In the genomic region with DNA sequence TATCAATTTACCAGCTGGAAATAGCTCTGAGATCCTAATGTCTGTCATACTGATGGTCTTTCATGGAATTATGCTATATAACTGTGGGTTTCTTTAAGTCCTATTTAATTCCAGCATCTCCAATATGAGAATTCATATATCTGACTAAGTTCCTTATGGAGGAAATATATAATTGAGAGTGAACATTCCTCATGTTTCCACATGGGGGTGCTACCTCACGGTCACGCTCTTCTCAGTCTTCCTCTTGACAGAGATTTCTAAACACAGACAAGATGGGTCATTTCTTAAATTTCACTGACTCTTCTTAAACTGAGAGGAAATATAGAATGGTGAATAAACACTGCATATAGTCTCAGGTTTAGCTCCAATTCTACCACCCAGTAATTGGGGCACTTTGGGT, we compare ENCODE assay signal across 9 cellular contexts.
A peak's percentile ranks its signal among the peaks of the same experiment; 100 is the strongest.
DNase-seq lines count a peak whose midpoint lies in the region; ATAC-seq, FAIRE-seq and TF ChIP-seq lines count a peak whose summit lies in the region.
"Had no signal": no experiment of that assay in that cellular context is flagged by ENCODE, and none has a peak within 500 bp of the region (broad histone marks: within the 10 kb centered on the region; RNA-seq: fewer than 3 reads in every experiment).

No MANE protein-coding gene starts in this region.

- H3K4me2 ChIP-seq in SU-DHL-6 (ENCODE audit: low read depth, low read length, poor library complexity, severe bottlenecking) (no peak overlapping the region), HepG2 (ENCODE audit: low read depth, low read length) (no peak overlapping the region)

- H2AFZ ChIP-seq in SU-DHL-6 (ENCODE audit: low read depth, low read length, severe bottlenecking) (no peak overlapping the region), HepG2 (ENCODE audit: low read length) (no peak overlapping the region)

- CTCF ChIA-PET in HepG2 (lab: Yijun Ruan, JAX; ENCODE audit: low intra/inter-chr PET ratio, low total read pairs), result interaction anchor here (1.0 kb wide), 1 partner anchor 78 kb away, joined by 4 read pairs; no protein-coding TSS in a partner anchor

- TF ChIP-seq CTCF in SU-DHL-6 (IDR thresholded peaks at IDR 0.05; ENCODE audit: insufficient read depth, low read length, poor library complexity, severe bottlenecking), result peak; percentile 27
- TF ChIP-seq CTCF in HepG2 (CRISPR knock-in tag; IDR thresholded peaks at IDR 0.05), result peak; percentile 43
- no peak for TF ChIP-seq CTCF in transverse colon (IDR thresholded peaks at IDR 0.05)

- H3K27ac ChIP-seq in SU-DHL-6 (ENCODE audit: low read depth, low read length), result no peak overlapping the region
- H3K27ac ChIP-seq in HepG2 (ENCODE audit: extremely low read length, insufficient read depth, low read length), result no peak overlapping the region
- no peak overlapping the region for H3K27ac ChIP-seq in transverse colon

- DNase-seq in ELR (ENCODE audit: low read depth) (peak; percentile 52), HAP-1 (ENCODE audit: low spot score in 2 of 2) (peak; percentile 13 to 30), HepG2 (ENCODE audit: low spot score) (no peak), G401 (ENCODE audit: low spot score) (no peak), transverse colon (no peak), NCI-H1436 treated with DMSO at 0.1 percent for 48 hours (lab: John Stamatoyannopoulos, UW) (no peak)
- DNase-seq in activated effector memory CD4-positive, alpha-beta T cell treated with Interleukin-2 at 50 U/mL for 16 hours, result no peak
- DNase-seq: NCI-H2081 had no signal

- TF ChIP-seq POLR2A in HepG2 (IDR thresholded peaks at IDR 0.05; ENCODE audit: insufficient read depth in 1 of 2, low read depth in 2 of 2, low read length in 2 of 2) (no peak), transverse colon (IDR thresholded peaks at IDR 0.05) (no peak)

- intact Hi-C loops in HepG2 (cut with micrococcal nuclease; ENCODE audit: unreplicated experiment) (loop anchor here (2.0 kb wide), 1 partner anchor 78 kb away; no protein-coding TSS in a partner anchor), transverse colon (cut with DNase I; ENCODE audit: low total_unique reads) (loop anchor here (5.0 kb wide), 1 partner anchor 147 kb away; no protein-coding TSS in a partner anchor)

- BruUV-seq in HepG2 (replicated peaks; lab: Mats Ljungman, UMichigan), result no TSS peak

- H3K4me1 ChIP-seq in HAP-1, result no peaks in the 10 kb centered on the region
- H3K4me1 ChIP-seq in HepG2 (ENCODE audit: insufficient read depth, low read length), result no peaks in the 10 kb centered on the region
- no peaks in the 10 kb centered on the region for H3K4me1 ChIP-seq in transverse colon

- H3K9me3 ChIP-seq in HAP-1, result no peaks in the 10 kb centered on the region
- H3K9me3 ChIP-seq in SU-DHL-6 (ENCODE audit: insufficient read depth, low read length), result no peaks in the 10 kb centered on the region
- H3K9me3 ChIP-seq in HepG2 (ENCODE audit: low read length), result no peaks in the 10 kb centered on the region
- no peaks in the 10 kb centered on the region for H3K9me3 ChIP-seq in transverse colon

- FAIRE-seq in HepG2 (lab: Jason Lieb, UNC), result no peak

- H3K27me3 ChIP-seq in HAP-1 (ENCODE audit: low read depth) (no peaks in the 10 kb centered on the region), SU-DHL-6 (ENCODE audit: low read length) (no peaks in the 10 kb centered on the region), HepG2 (ENCODE audit: control insufficient read depth in 1 of 2, insufficient read depth in 2 of 2, low read length in 2 of 2) (no peaks in the 10 kb centered on the region), transverse colon (no peaks in the 10 kb centered on the region)

- H3K4me3 ChIP-seq in HAP-1, result no peak overlapping the region
- no peak overlapping the region for H3K4me3 ChIP-seq in SU-DHL-6 (ENCODE audit: insufficient read depth, low read length, poor library complexity, severe bottlenecking)
- no peak overlapping the region for H3K4me3 ChIP-seq in HepG2 (replicated peaks in 1 of 3; ENCODE audit: insufficient read depth in 1 of 3, low read depth in 2 of 3, low read length in 3 of 3)
- no peak overlapping the region for H3K4me3 ChIP-seq in transverse colon

- no peaks in the 10 kb centered on the region for H4K20me1 ChIP-seq in SU-DHL-6 (ENCODE audit: low read depth, low read length)
- no peaks in the 10 kb centered on the region for H4K20me1 ChIP-seq in HepG2 (ENCODE audit: insufficient read depth, low read length)

- peak; percentile 50; the same call in 1 of the 3 replicates for ATAC-seq in HepG2

- H3K79me2 ChIP-seq in SU-DHL-6 (ENCODE audit: insufficient read depth, low read length) (no peaks in the 10 kb centered on the region), HepG2 (ENCODE audit: insufficient read depth, low read length) (no peaks in the 10 kb centered on the region)

- H3K36me3 ChIP-seq in HAP-1 (replicated peaks) (no peaks in the 10 kb centered on the region), SU-DHL-6 (ENCODE audit: low read length) (no peaks in the 10 kb centered on the region), HepG2 (replicated peaks in 1 of 2; ENCODE audit: control insufficient read depth in 1 of 2, insufficient read depth in 2 of 2, low read length in 2 of 2) (no peaks in the 10 kb centered on the region), transverse colon (no peaks in the 10 kb centered on the region)

- TF ChIP-seq RAD21 in HepG2 (CRISPR knock-in tag; IDR thresholded peaks at IDR 0.05), result no peak

- in situ Hi-C loops in HAP-1 (cut with MboI; ENCODE audit: low sequenced_read_pairs), result no loop called here
- in situ Hi-C loops in HepG2 (cut with HindIII; ENCODE audit: extremely low pct_ligation_motif_present, low pct_unique_long_range_greater_than_20kb), result no loop called here
- in situ Hi-C loops in G401 (cut with HindIII; ENCODE audit: low sequenced_read_pairs), result no loop called here
- in situ Hi-C loops in transverse colon (cut with MboI; ENCODE audit: low pct_ligation_motif_present in 1 of 4, low pct_unique_long_range_greater_than_20kb in 1 of 4, low sequenced_read_pairs in 3 of 4), result no loop called here

- H3K9ac ChIP-seq in SU-DHL-6 (ENCODE audit: low read length), result no peak overlapping the region
- no peak overlapping the region for H3K9ac ChIP-seq in HepG2 (ENCODE audit: insufficient read depth, low read depth, low read length)

- WGBS in HepG2 (ENCODE audit: low lambda C conversion rate), result 6% methylated on average over 2 of the region's 2 CpGs
- 27 to 33% methylated on average over 2 of the region's 2 CpGs for WGBS in transverse colon (ENCODE audit: low coverage in 1 of 2), 2 donors

- POLR2A ChIA-PET in HepG2 (lab: Yijun Ruan, JAX), result no interaction called here

- H3K9me2 ChIP-seq in SU-DHL-6 (replicated peaks; ENCODE audit: insufficient read depth, low read length), result no peaks in the 10 kb centered on the region

- TF ChIP-seq EP300 in HepG2 (IDR thresholded peaks at IDR 0.05; ENCODE audit: low read depth in 2 of 2, low read length in 2 of 2) (no peak), HepG2 (CRISPR knock-in tag; IDR thresholded peaks at IDR 0.05; ENCODE audit: borderline replicate concordance) (no peak), transverse colon (IDR thresholded peaks at IDR 0.05; ENCODE audit: low read depth) (no peak)

- no peaks in the 10 kb centered on the region for H3F3A ChIP-seq in SU-DHL-6 (ENCODE audit: insufficient read depth)

TF ChIP-seq in HepG2, 621 proteins besides CTCF, POLR2A, EP300 and RAD21 (continues in another document):
- TF ChIP-seq SMC3 (IDR thresholded peaks at IDR 0.05; ENCODE audit: low read length) (0 out of 2 replicates have a peak, but pooled peaks have one; percentile 19), MIER3 (CRISPR knock-in tag; IDR thresholded peaks at IDR 0.05; ENCODE audit: borderline replicate concordance) (no peak), NPAS2 (CRISPR knock-in tag; IDR thresholded peaks at IDR 0.05; ENCODE audit: borderline replicate concordance) (no peak), TCF7L2 (IDR thresholded peaks at IDR 0.05; ENCODE audit: low read depth, low read length) (no peak), LCORL (IDR thresholded peaks at IDR 0.05) (no peak), LCORL (CRISPR knock-in tag; IDR thresholded peaks at IDR 0.05) (no peak)
- TF ChIP-seq, protein P1, sequence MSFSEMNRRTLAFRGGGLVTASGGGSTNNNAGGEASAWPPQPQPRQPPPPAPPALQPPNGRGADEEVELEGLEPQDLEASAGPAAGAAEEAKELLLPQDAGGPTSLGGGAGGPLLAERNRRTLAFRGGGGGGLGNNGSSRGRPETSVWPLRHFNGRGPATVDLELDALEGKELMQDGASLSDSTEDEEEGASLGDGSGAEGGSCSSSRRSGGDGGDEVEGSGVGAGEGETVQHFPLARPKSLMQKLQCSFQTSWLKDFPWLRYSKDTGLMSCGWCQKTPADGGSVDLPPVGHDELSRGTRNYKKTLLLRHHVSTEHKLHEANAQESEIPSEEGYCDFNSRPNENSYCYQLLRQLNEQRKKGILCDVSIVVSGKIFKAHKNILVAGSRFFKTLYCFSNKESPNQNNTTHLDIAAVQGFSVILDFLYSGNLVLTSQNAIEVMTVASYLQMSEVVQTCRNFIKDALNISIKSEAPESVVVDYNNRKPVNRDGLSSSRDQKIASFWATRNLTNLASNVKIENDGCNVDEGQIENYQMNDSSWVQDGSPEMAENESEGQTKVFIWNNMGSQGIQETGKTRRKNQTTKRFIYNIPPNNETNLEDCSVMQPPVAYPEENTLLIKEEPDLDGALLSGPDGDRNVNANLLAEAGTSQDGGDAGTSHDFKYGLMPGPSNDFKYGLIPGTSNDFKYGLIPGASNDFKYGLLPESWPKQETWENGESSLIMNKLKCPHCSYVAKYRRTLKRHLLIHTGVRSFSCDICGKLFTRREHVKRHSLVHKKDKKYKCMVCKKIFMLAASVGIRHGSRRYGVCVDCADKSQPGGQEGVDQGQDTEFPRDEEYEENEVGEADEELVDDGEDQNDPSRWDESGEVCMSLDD (CRISPR knock-in tag; IDR thresholded peaks at IDR 0.05; ENCODE audit: borderline replicate concordance), result no peak
- TF ChIP-seq, protein P2, sequence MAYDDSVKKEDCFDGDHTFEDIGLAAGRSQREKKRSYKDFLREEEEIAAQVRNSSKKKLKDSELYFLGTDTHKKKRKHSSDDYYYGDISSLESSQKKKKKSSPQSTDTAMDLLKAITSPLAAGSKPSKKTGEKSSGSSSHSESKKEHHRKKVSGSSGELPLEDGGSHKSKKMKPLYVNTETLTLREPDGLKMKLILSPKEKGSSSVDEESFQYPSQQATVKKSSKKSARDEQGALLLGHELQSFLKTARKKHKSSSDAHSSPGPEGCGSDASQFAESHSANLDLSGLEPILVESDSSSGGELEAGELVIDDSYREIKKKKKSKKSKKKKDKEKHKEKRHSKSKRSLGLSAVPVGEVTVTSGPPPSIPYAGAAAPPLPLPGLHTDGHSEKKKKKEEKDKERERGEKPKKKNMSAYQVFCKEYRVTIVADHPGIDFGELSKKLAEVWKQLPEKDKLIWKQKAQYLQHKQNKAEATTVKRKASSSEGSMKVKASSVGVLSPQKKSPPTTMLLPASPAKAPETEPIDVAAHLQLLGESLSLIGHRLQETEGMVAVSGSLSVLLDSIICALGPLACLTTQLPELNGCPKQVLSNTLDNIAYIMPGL (CRISPR knock-in tag; IDR thresholded peaks at IDR 0.05; ENCODE audit: borderline replicate concordance in 1 of 2, low read depth in 1 of 2), result no peak

Comparison
In these comparisons a context has a peak if more than half of its experiments do, and no peak if none do; other contexts are left out.
1. DNase-seq: peak in ELR (single experiment) and HAP-1 (2 of 2); none in HepG2 (single experiment), activated effector memory CD4-positive, alpha-beta T cell treated with Interleukin-2 at 50 U/mL for 16 hours (single experiment), G401 (single experiment), transverse colon (single experiment) and NCI-H1436 treated with DMSO at 0.1 percent for 48 hours (single experiment).
2. CTCF ChIP-seq: peak in SU-DHL-6 (single experiment) and HepG2 (single experiment); none in transverse colon (0 of 5).